Comparison of ENCODE assay signal across 1 cellular context in the genomic region with DNA sequence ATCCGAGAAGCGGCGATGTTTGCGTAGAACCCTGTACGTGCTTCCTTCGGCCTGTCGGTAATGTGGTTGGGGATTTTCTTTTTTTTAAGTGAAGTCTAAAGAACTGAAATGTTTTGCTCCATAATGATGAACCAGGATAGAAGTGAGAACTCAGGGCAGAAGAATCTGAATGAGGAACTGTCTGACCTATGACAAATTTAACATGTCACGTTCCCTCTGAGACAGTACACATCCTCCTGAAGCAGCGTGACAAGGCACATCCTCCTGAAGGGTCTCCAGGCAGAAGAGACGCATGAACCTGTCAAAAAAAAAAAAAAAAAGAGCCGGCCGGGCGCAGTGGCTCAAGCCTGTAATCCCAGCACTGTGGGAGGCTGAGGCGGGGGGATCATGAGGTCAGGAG.
TF ChIP-seq lines count a peak whose summit lies in the region.

No MANE protein-coding gene starts in this region.

TF ChIP-seq in WTC11, 78 proteins besides CTCF, POLR2A, EP300 and RAD21 (continued from another document):
- TF ChIP-seq, protein P1, sequence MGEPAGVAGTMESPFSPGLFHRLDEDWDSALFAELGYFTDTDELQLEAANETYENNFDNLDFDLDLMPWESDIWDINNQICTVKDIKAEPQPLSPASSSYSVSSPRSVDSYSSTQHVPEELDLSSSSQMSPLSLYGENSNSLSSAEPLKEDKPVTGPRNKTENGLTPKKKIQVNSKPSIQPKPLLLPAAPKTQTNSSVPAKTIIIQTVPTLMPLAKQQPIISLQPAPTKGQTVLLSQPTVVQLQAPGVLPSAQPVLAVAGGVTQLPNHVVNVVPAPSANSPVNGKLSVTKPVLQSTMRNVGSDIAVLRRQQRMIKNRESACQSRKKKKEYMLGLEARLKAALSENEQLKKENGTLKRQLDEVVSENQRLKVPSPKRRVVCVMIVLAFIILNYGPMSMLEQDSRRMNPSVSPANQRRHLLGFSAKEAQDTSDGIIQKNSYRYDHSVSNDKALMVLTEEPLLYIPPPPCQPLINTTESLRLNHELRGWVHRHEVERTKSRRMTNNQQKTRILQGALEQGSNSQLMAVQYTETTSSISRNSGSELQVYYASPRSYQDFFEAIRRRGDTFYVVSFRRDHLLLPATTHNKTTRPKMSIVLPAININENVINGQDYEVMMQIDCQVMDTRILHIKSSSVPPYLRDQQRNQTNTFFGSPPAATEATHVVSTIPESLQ (CRISPR knock-in tag; IDR thresholded peaks at IDR 0.05) = no peak
- TF ChIP-seq, protein P2, sequence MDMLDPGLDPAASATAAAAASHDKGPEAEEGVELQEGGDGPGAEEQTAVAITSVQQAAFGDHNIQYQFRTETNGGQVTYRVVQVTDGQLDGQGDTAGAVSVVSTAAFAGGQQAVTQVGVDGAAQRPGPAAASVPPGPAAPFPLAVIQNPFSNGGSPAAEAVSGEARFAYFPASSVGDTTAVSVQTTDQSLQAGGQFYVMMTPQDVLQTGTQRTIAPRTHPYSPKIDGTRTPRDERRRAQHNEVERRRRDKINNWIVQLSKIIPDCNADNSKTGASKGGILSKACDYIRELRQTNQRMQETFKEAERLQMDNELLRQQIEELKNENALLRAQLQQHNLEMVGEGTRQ (CRISPR knock-in tag; IDR thresholded peaks at IDR 0.05) = no peak
- TF ChIP-seq ATF2 (CRISPR knock-in tag; IDR thresholded peaks at IDR 0.05; ENCODE audit: borderline replicate concordance, low read depth) (no peak), FOXP1 (CRISPR knock-in tag; IDR thresholded peaks at IDR 0.05; ENCODE audit: borderline replicate concordance) (no peak)
TF ChIP-seq in WTC11: peak in this region for 0.
